22 cellular contexts compared by ENCODE assay signal in the genomic region with DNA sequence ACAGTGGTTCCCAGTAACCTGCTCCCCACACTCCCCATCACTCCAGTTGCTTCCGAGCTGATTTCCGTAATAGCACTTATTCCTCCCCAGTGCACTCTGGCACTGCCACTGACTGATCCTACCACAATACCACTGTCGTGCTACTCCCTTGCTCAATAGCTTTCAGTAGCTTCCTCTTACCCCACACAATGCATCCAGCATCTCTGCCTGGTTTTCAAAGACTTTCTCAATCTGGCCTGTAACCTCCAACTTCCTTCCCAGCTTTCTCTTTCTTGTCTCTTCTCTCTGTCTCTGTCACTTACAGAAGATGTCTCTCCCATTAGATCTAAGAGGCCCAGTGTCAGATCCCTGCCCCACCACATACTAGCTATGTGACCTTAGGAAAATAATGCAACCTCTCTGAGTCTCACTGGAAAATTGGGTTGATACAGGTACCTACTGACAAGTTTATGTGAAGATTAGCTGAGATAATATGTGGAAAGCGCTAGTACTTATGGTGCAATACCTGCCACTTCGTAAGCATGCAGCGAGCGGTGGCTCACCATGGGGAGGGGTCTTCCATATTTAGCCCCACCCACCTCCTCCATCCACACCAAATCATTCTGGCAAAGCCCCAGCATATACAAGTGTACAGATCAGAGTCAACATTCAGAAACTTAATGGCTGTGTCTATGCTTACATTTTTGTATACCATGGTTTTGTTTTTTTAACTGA. TPM values are rescaled to one million over a fixed set of nuclear protein-coding genes. Genes with fewer than 3 reads are reported as not detected.
A peak's percentile ranks its signal among the peaks of the same experiment; 100 is the strongest.
DNase-seq lines count a peak whose midpoint lies in the region; ATAC-seq and TF ChIP-seq lines count a peak whose summit lies in the region.
"Had no signal": no experiment of that assay in that cellular context is flagged by ENCODE, and none has a peak within 500 bp of the region (broad histone marks: within the 10 kb centered on the region; RNA-seq: fewer than 3 reads in every experiment).

No MANE protein-coding gene starts in this region.

- H3K4me1 ChIP-seq in upper lobe of left lung, result peaks cover 0 to 10% (median 1%) of the 10 kb centered on the region in 4 donors
- H3K4me1 ChIP-seq in MM.1S (ENCODE audit: low read length), result no peaks in the 10 kb centered on the region
- H3K4me1 ChIP-seq: adrenal gland, sigmoid colon, vagina had no signal

- TF ChIP-seq CTCF in upper lobe of left lung (IDR thresholded peaks at IDR 0.05) (no peak), MM.1S (IDR thresholded peaks at IDR 0.05; ENCODE audit: low read length) (no peak)

- H3K27me3 ChIP-seq in upper lobe of left lung, result no peaks in the 10 kb centered on the region
- no peaks in the 10 kb centered on the region for H3K27me3 ChIP-seq in MM.1S (replicated peaks; ENCODE audit: insufficient read depth, low read length)
- H3K27me3 ChIP-seq: adrenal gland, pancreas, sigmoid colon, vagina had no signal

- H3K36me3 ChIP-seq in upper lobe of left lung (peaks cover 0 to 3% (median 0%) of the 10 kb centered on the region in 4 donors), MM.1S (replicated peaks; ENCODE audit: insufficient read depth, low read length) (no peaks in the 10 kb centered on the region)
- H3K36me3 ChIP-seq: adrenal gland, pancreas, sigmoid colon had no signal

- H3K9ac ChIP-seq in MM.1S (ENCODE audit: low read length), result no peak overlapping the region

- H3K79me2 ChIP-seq in MM.1S (ENCODE audit: low read length), result no peaks in the 10 kb centered on the region

- no peak for TF ChIP-seq POLR2A in upper lobe of left lung (IDR thresholded peaks at IDR 0.05)

- 63 to 74% methylated on average over 7 of the region's 7 CpGs for WGBS in upper lobe of left lung, 2 donors

- no peaks in the 10 kb centered on the region for H3F3A ChIP-seq in MM.1S (ENCODE audit: insufficient read depth, low read length)

- H3K27ac ChIP-seq in upper lobe of left lung (peak overlapping the region; percentile 13 to 62 (median 42)), MM.1S (ENCODE audit: low read length) (no peak overlapping the region)
- H3K27ac ChIP-seq: adrenal gland, pancreas, sigmoid colon, vagina had no signal

- DNase-seq in Kasumi-1 (lab: John Stamatoyannopoulos, UW), result peak; percentile 97 to 98
- peak; percentile 96 for DNase-seq in SIG-M5 (lab: John Stamatoyannopoulos, UW)
- DNase-seq in left lobe of liver (ENCODE audit: low spot score), result no peak
- DNase-seq in upper lobe of left lung, result peak in 1 of 2 donors; percentile 57
- no peak for DNase-seq in MM.1S
- DNase-seq in activated CD4-positive, CD25-positive, alpha-beta regulatory T cell (lab: John Stamatoyannopoulos, UW), result no peak
- DNase-seq: activated CD8-positive, alpha-beta T cell treated with anti-CD3 and anti-CD28 coated beads, Interleukin-2, amount 10 ng/mL, durations not matched to agents 7 days and 5 days; activated T-cell treated with anti-CD3 and anti-CD28 coated beads, Interleukin-2, amount 50 U/mL, for 1 hour; adrenal gland; DMS53; GDM1; glutamatergic neuron; mesendoderm; NCI-H1048; NCI-H187 treated with DMSO at 0.1 percent for 48 hours; NCI-H774; pancreas; sigmoid colon had no signal

- H3K4me2 ChIP-seq in MM.1S (ENCODE audit: low read depth, low read length), result no peak overlapping the region

- H3K4me3 ChIP-seq in upper lobe of left lung, result no peak overlapping the region
- H3K4me3 ChIP-seq in MM.1S (ENCODE audit: low read length), result no peak overlapping the region
- H3K4me3 ChIP-seq: adrenal gland, K562, pancreas, sigmoid colon, vagina had no signal

- TF ChIP-seq EP300 in upper lobe of left lung (IDR thresholded peaks at IDR 0.05), result no peak

- ATAC-seq in left lobe of liver, result peak; percentile 0
- ATAC-seq in upper lobe of left lung (ENCODE audit: low FRiP score in 2 of 2), result peak; percentile 70 to 79
- ATAC-seq in GM18498 (IDR thresholded peaks at IDR 0.05; ENCODE audit: unreplicated experiment), result no peak
- ATAC-seq: activated CD8-positive, alpha-beta T cell treated with anti-CD3 and anti-CD28 coated beads, Interleukin-2, amount 10 ng/mL, durations not matched to agents 7 days and 5 days; K562; Panc1 had no signal

- H3K9me3 ChIP-seq in upper lobe of left lung, result no peaks in the 10 kb centered on the region
- H3K9me3 ChIP-seq in MM.1S (replicated peaks; ENCODE audit: insufficient read depth, low read length), result no peaks in the 10 kb centered on the region
- H3K9me3 ChIP-seq: adrenal gland, pancreas, sigmoid colon, vagina had no signal

- H4K20me1 ChIP-seq in MM.1S (ENCODE audit: insufficient read depth, low read length), result no peaks in the 10 kb centered on the region

- H3K9me2 ChIP-seq in MM.1S (replicated peaks; ENCODE audit: insufficient read depth, low read length), result no peaks in the 10 kb centered on the region

- no peak overlapping the region for H2AFZ ChIP-seq in MM.1S (ENCODE audit: low read length)

RNA-seq across cellular contexts. Expression of a gene that starts 36.7 kb away (rescaled TPM):
- total RNA-seq in left lobe of liver (80.1 TPM), upper lobe of left lung (10 to 100 TPM; 10.8 to 44.0 (median 13.7) TPM)

Comparison
In these comparisons a context has a peak if more than half of its experiments do, and no peak if none do; other contexts are left out.
1. DNase-seq: peak in Kasumi-1 (2 of 2) and SIG-M5 (single experiment); none in left lobe of liver (single experiment), MM.1S (single experiment) and activated CD4-positive, CD25-positive, alpha-beta regulatory T cell (0 of 4).